Comparison of ENCODE assay signal across 8 cellular contexts in genomic region chr16:12455287-12455798, GRCh38.
DNase-seq lines count a peak whose midpoint lies in the region; ATAC-seq and TF ChIP-seq lines count a peak whose summit lies in the region.

No MANE protein-coding gene starts in this region.

- no peak overlapping the region for H3K27ac ChIP-seq in lung (ENCODE audit: low read depth in 1 of 2, low read length in 1 of 2)

- TF ChIP-seq CTCF in WI38 (IDR thresholded peaks at IDR 0.05; ENCODE audit: low read depth, low read length) = peak; percentile 94
- TF ChIP-seq CTCF in lung (IDR thresholded peaks at IDR 0.05; ENCODE audit: control extremely low read depth, extremely low read depth) = peak; percentile 61

- peaks cover 0 to 4% of the 10 kb centered on the region in 2 donors for H3K4me1 ChIP-seq in lung (ENCODE audit: control insufficient read depth in 2 of 2, insufficient read depth in 2 of 2, low read length in 2 of 2)

- no peaks in the 10 kb centered on the region for H3K27me3 ChIP-seq in lung (ENCODE audit: control insufficient read depth, insufficient read depth)

- ATAC-seq in lung (ENCODE audit: insufficient read depth, low FRiP score) = peak; percentile 66
- ATAC-seq in HG03439 (IDR thresholded peaks at IDR 0.05; ENCODE audit: unreplicated experiment) = no peak

- DNase-seq in SIG-M5 treated with dmso at 0.1 percent for 504 hours (lab: John Stamatoyannopoulos, UW; ENCODE audit: unreplicated experiment) = peak; percentile 56
- no peak for DNase-seq in SIG-M5 (lab: John Stamatoyannopoulos, UW)
- peak; percentile 23 to 49 for DNase-seq in NCI-H1930 (lab: John Stamatoyannopoulos, UW)
- DNase-seq in ecto neural progenitor cell (ENCODE audit: low spot score) = peak; percentile 82
- DNase-seq in lung (ENCODE audit: low spot score) = peak; percentile 46
- peak; percentile 71 for DNase-seq in stimulated activated CD8-positive, alpha-beta memory T cell treated with anti-CD3 and anti-CD28 coated beads, Interleukin-4, amount 100 ng/mL, for 48 hours

- H3K4me3 ChIP-seq in WI38 (ENCODE audit: low read depth, low read length) (no peak overlapping the region), lung (no peak overlapping the region)

- no peaks in the 10 kb centered on the region for H3K36me3 ChIP-seq in lung (ENCODE audit: control insufficient read depth in 2 of 2, insufficient read depth in 2 of 2, low read length in 2 of 2)

- H3K9me3 ChIP-seq in lung (ENCODE audit: control insufficient read depth in 2 of 2, insufficient read depth in 1 of 2, low read length in 1 of 2) = no peaks in the 10 kb centered on the region

- 39 to 47% methylated on average over 9 of the region's 9 CpGs for WGBS in lung, 2 donors
